17 cellular contexts compared by ENCODE assay signal in the genomic region with DNA sequence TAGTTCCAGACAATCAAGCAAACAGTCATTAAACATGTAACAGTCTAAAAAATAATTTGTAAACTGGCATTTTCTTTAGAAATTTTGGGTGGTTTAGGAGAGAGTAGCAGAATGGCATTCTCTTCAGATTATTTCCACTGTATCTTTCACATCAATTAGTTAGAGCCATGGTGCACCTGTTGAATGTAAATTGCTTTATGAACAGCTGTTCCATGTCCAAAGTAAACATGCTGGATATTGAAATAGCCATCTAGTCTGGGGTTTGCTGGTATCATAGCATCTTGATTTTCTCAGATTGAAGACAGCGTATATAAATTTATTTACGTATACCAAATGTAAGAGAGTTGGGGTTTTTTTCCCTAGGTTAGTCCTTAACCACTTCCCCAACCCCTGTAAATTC.
"Had no signal": no experiment of that assay in that cellular context is flagged by ENCODE, and none has a peak within 500 bp of the region (broad histone marks: within the 10 kb centered on the region; RNA-seq: fewer than 3 reads in every experiment).

No MANE protein-coding gene starts in this region.

- H3K27ac Mint-ChIP-seq: activated naive CD4-positive, alpha-beta T cell treated with anti-CD3 and anti-CD28 coated beads, Interleukin-2, amount 50 U/mL, for 24 hours; nephron progenitor cell; stimulated activated effector memory CD8-positive, alpha-beta T cell treated with anti-CD3 and anti-CD28 coated beads, Interleukin-12 subunit alpha, Interleukin-12 subunit beta, amount 100 ng/mL, for 72 hours had no signal

- H3K4me1 Mint-ChIP-seq: activated naive CD4-positive, alpha-beta T cell treated with anti-CD3 and anti-CD28 coated beads, Interleukin-2, amount 50 U/mL, for 24 hours; nephron progenitor cell; stimulated activated effector memory CD8-positive, alpha-beta T cell treated with anti-CD3 and anti-CD28 coated beads, Interleukin-12 subunit alpha, Interleukin-12 subunit beta, amount 100 ng/mL, for 72 hours had no signal

- H3K27me3 Mint-ChIP-seq: activated naive CD4-positive, alpha-beta T cell treated with anti-CD3 and anti-CD28 coated beads, Interleukin-2, amount 50 U/mL, for 24 hours had no signal

- H3K36me3 Mint-ChIP-seq: activated naive CD4-positive, alpha-beta T cell treated with anti-CD3 and anti-CD28 coated beads, Interleukin-2, amount 50 U/mL, for 24 hours; stimulated activated effector memory CD8-positive, alpha-beta T cell treated with anti-CD3 and anti-CD28 coated beads, Interleukin-12 subunit alpha, Interleukin-12 subunit beta, amount 100 ng/mL, for 72 hours had no signal

- ATAC-seq: left cardiac atrium; sciatic nerve; stimulated activated effector memory CD8-positive, alpha-beta T cell treated with anti-CD3 and anti-CD28 coated beads, Interleukin-12 subunit alpha, Interleukin-12 subunit beta, amount 100 ng/mL, for 72 hours had no signal

- DNase-seq: activated CD4-positive, alpha-beta T cell treated with anti-CD3 and anti-CD28 coated beads for 1 hour; activated gamma-delta T cell; adrenal gland; erythroblast; foreskin melanocyte; glutamatergic neuron; hippocampal formation; left cardiac atrium; nephron progenitor cell; nucleus accumbens; stimulated activated CD4-positive, alpha-beta T cell treated with anti-CD3 and anti-CD28 coated beads, Interleukin-4, amount 100 ng/mL, for 24 hours; stomach; trophoblast cell; WERI-Rb-1 had no signal

- H3K9me3 Mint-ChIP-seq: activated naive CD4-positive, alpha-beta T cell treated with anti-CD3 and anti-CD28 coated beads, Interleukin-2, amount 50 U/mL, for 24 hours; nephron progenitor cell had no signal

- H3K4me3 Mint-ChIP-seq: activated naive CD4-positive, alpha-beta T cell treated with anti-CD3 and anti-CD28 coated beads, Interleukin-2, amount 50 U/mL, for 24 hours; nephron progenitor cell; stimulated activated effector memory CD8-positive, alpha-beta T cell treated with anti-CD3 and anti-CD28 coated beads, Interleukin-12 subunit alpha, Interleukin-12 subunit beta, amount 100 ng/mL, for 72 hours had no signal
